ENCODE assay signal across 8 cellular contexts in genomic region chr22:25081409-25081824, GRCh38.
DNase-seq lines count a peak whose midpoint lies in the region; ATAC-seq and TF ChIP-seq lines count a peak whose summit lies in the region.

No MANE protein-coding gene starts in this region.

- no peak overlapping the region for H3K23ac ChIP-seq in H9 (ENCODE audit: insufficient read length, low read depth, low read length)

- TF ChIP-seq CTCF in H9 (conservative IDR thresholded peaks at IDR 0.05): peak; percentile 78

- H4K20me1 ChIP-seq in H9 (ENCODE audit: control insufficient read depth, insufficient read depth, insufficient read length): peaks cover 4% of the 10 kb centered on the region

- DNase-seq in COLO829 (ENCODE audit: low spot score) (peak; percentile 74), H9 (no peak), T follicular helper cell (ENCODE audit: low read depth) (peak; percentile 21), myocyte (ENCODE audit: low read depth) (peak; percentile 59), hypothalamus (lab: John Stamatoyannopoulos, UW) (no peak), inferior parietal cortex (ENCODE audit: extremely low spot score) (no peak)
- peak; percentile 29 to 36 for DNase-seq in central memory CD8-positive, alpha-beta T cell (ENCODE audit: low spot score in 2 of 2)

- H3K23me2 ChIP-seq in H9 (ENCODE audit: insufficient read length, low read depth, low read length, poor library complexity, severe bottlenecking): no peaks in the 10 kb centered on the region

- no peaks in the 10 kb centered on the region for H3K4me1 ChIP-seq in H9 (ENCODE audit: insufficient read depth, low read length)

- no peak overlapping the region for H4K8ac ChIP-seq in H9 (replicated peaks; ENCODE audit: insufficient read length, low read depth, low read length)

- no peaks in the 10 kb centered on the region for H3K79me2 ChIP-seq in H9 (ENCODE audit: insufficient read depth, low read length)

- peak; percentile 53 for ATAC-seq in central memory CD8-positive, alpha-beta T cell (replicated peaks; ENCODE audit: extremely low read depth, poor library complexity, severe bottlenecking)
- no peak for ATAC-seq in HG02588 (IDR thresholded peaks at IDR 0.05; ENCODE audit: unreplicated experiment)

- no peak overlapping the region for H3K14ac ChIP-seq in H9 (ENCODE audit: insufficient read depth, low read length)

- no peaks in the 10 kb centered on the region for H3K27me3 ChIP-seq in H9 (ENCODE audit: insufficient read depth, low read length)

- H3K27ac Mint-ChIP-seq in H9: no peak overlapping the region
- H3K27ac Mint-ChIP-seq in central memory CD8-positive, alpha-beta T cell (ENCODE audit: low read depth): peak overlapping the region; percentile 81

- H3K4ac ChIP-seq in H9 (ENCODE audit: low read depth, low read length): no peak overlapping the region

- no peak overlapping the region for H2AK5ac ChIP-seq in H9 (ENCODE audit: insufficient read length, low read length)

- no peaks in the 10 kb centered on the region for H3K9me3 ChIP-seq in H9 (ENCODE audit: control insufficient read depth, low read depth, low read length)

- no peak overlapping the region for H2BK5ac ChIP-seq in H9 (ENCODE audit: insufficient read length, low read length)

- no peak overlapping the region for H3K56ac ChIP-seq in H9 (ENCODE audit: insufficient read length, low read depth, low read length)

- H3K4me3 Mint-ChIP-seq in H9: no peak overlapping the region
- peak overlapping the region; percentile 8 for H3K4me3 Mint-ChIP-seq in central memory CD8-positive, alpha-beta T cell

- no peak overlapping the region for H2AFZ ChIP-seq in H9 (ENCODE audit: low read length)

- no peak overlapping the region for H4K5ac ChIP-seq in H9 (ENCODE audit: insufficient read length, low read depth, low read length)

- peaks cover 12 to 17% of the 10 kb centered on the region in 2 experiments for H3K4me1 Mint-ChIP-seq in H9
- H3K4me1 Mint-ChIP-seq in central memory CD8-positive, alpha-beta T cell: peaks cover 62% of the 10 kb centered on the region

- H3K36me3 Mint-ChIP-seq in H9 (ENCODE audit: insufficient read depth in 1 of 3, low read depth in 3 of 3): no peaks in the 10 kb centered on the region
- H3K36me3 Mint-ChIP-seq in central memory CD8-positive, alpha-beta T cell (ENCODE audit: insufficient read depth): peaks cover 6% of the 10 kb centered on the region

- H3T11ph ChIP-seq in H9 (ENCODE audit: low read length): no peak overlapping the region

- H3K9me3 Mint-ChIP-seq in H9: no peaks in the 10 kb centered on the region
- no peaks in the 10 kb centered on the region for H3K9me3 Mint-ChIP-seq in central memory CD8-positive, alpha-beta T cell

- H3K79me1 ChIP-seq in H9 (ENCODE audit: insufficient read depth, low read depth, low read length, poor library complexity, severe bottlenecking): no peaks in the 10 kb centered on the region

- no CpG with 5 or more reads among the region's 3 CpGs for WGBS in H9 (ENCODE audit: extremely low coverage, insufficient read length, low lambda C conversion rate)

- no peak overlapping the region for H3K18ac ChIP-seq in H9 (ENCODE audit: insufficient read length, low read depth, low read length)

- H2BK20ac ChIP-seq in H9 (ENCODE audit: low read depth, low read length, poor library complexity, severe bottlenecking): no peak overlapping the region

- no peak overlapping the region for H3K4me2 ChIP-seq in H9 (ENCODE audit: insufficient read depth, insufficient read length, low read length)

- H2BK12ac ChIP-seq in H9 (ENCODE audit: insufficient read length, low read depth, low read length): no peak overlapping the region

- H2BK15ac ChIP-seq in H9 (ENCODE audit: low read depth, low read length): no peak overlapping the region

- no peak overlapping the region for H2BK120ac ChIP-seq in H9 (ENCODE audit: low read depth, low read length, poor library complexity, severe bottlenecking)

- no peak overlapping the region for H3K9ac ChIP-seq in H9 (ENCODE audit: extremely low read depth, insufficient read length, low read length)

- H4K91ac ChIP-seq in H9 (ENCODE audit: insufficient read length, low read depth, low read length): no peak overlapping the region

- H3K27me3 Mint-ChIP-seq in H9 (ENCODE audit: low read depth): no peaks in the 10 kb centered on the region
- H3K27me3 Mint-ChIP-seq in central memory CD8-positive, alpha-beta T cell: no peaks in the 10 kb centered on the region

- H3K27ac ChIP-seq in H9 (ENCODE audit: insufficient read length, low read depth, low read length): no peak overlapping the region

Comparison
In these comparisons a context has a peak if more than half of its experiments do, and no peak if none do; other contexts are left out.
1. DNase-seq: peak in COLO829 (single experiment), T follicular helper cell (single experiment), central memory CD8-positive, alpha-beta T cell (2 of 2) and myocyte (single experiment); none in H9 (single experiment), hypothalamus (0 of 51) and inferior parietal cortex (single experiment).